11 cellular contexts compared by ENCODE assay signal in genomic region chr5:133993152-133993548, GRCh38. TPM values are rescaled to one million over a fixed set of nuclear protein-coding genes. Genes with fewer than 3 reads are reported as not detected.
A peak's percentile ranks its signal among the peaks of the same experiment; 100 is the strongest.
DNase-seq lines count a peak whose midpoint lies in the region; ATAC-seq and TF ChIP-seq lines count a peak whose summit lies in the region.
"Had no signal": no experiment of that assay in that cellular context is flagged by ENCODE, and none has a peak within 500 bp of the region (broad histone marks: within the 10 kb centered on the region; RNA-seq: fewer than 3 reads in every experiment).

No MANE protein-coding gene starts in this region.

- TF ChIP-seq RAD21 in Ishikawa (IDR thresholded peaks at IDR 0.05; ENCODE audit: low read depth): no peak

- POLR2A ChIA-PET in CD8-positive, alpha-beta T cell (lab: Charles Lee): interaction anchor here (0.8 to 1.9 kb wide), 2 partner anchors 10 to 160 kb away, joined by 3 to 8 read pairs; no protein-coding TSS in a partner anchor
- POLR2A ChIA-PET in naive thymus-derived CD8-positive, alpha-beta T cell (lab: Charles Lee): no interaction called here

- no peak for DNase-seq in CD8-positive, alpha-beta T cell
- DNase-seq in cardiac fibroblast (ENCODE audit: low read depth in 2 of 2) (peak; percentile 65 to 71), non-pigmented ciliary epithelial cell (ENCODE audit: low read depth) (peak; percentile 46), NCI-H2227 (lab: John Stamatoyannopoulos, UW; ENCODE audit: unreplicated experiment) (no peak), NCI-H187 (lab: John Stamatoyannopoulos, UW) (no peak)
- no peak for DNase-seq in naive thymus-derived CD8-positive, alpha-beta T cell
- DNase-seq: activated CD4-positive, alpha-beta memory T cell treated with anti-CD3 and anti-CD28 coated beads for 36 hours; NCI-H1694 treated with DMSO at 0.1 percent for 48 hours; stimulated activated CD4-positive, alpha-beta T cell treated with anti-CD3 and anti-CD28 coated beads, Interleukin-12 subunit alpha, Interleukin-12 subunit beta, amount 100 ng/mL, for 4 hours had no signal

- TF ChIP-seq EP300 in Ishikawa (IDR thresholded peaks at IDR 0.05; ENCODE audit: borderline replicate concordance): no peak

- TF ChIP-seq CTCF in CD8-positive, alpha-beta T cell (IDR thresholded peaks at IDR 0.05): no peak
- no peak for TF ChIP-seq CTCF in cardiac fibroblast (IDR thresholded peaks at IDR 0.05; ENCODE audit: low read depth, low read length)

- no peak overlapping the region for H3K4me3 Mint-ChIP-seq in CD8-positive, alpha-beta T cell
- no peak overlapping the region for H3K4me3 Mint-ChIP-seq in naive thymus-derived CD8-positive, alpha-beta T cell
- H3K4me3 Mint-ChIP-seq: activated CD4-positive, alpha-beta memory T cell treated with anti-CD3 and anti-CD28 coated beads for 36 hours had no signal

- no peak for ATAC-seq in CD8-positive, alpha-beta T cell
- ATAC-seq in naive thymus-derived CD8-positive, alpha-beta T cell: no peak
- no peak for ATAC-seq in GM21423 (IDR thresholded peaks at IDR 0.05; ENCODE audit: unreplicated experiment)

- H3K27ac ChIP-seq in CD8-positive, alpha-beta T cell (ENCODE audit: low read depth, low read length): no peak overlapping the region

- peak overlapping the region; percentile 72 for H3K27ac Mint-ChIP-seq in CD8-positive, alpha-beta T cell
- H3K27ac Mint-ChIP-seq in naive thymus-derived CD8-positive, alpha-beta T cell: peak overlapping the region in 4 of 10 donors; percentile 3 to 48 (median 42)
- H3K27ac Mint-ChIP-seq: activated CD4-positive, alpha-beta memory T cell treated with anti-CD3 and anti-CD28 coated beads for 36 hours had no signal

- intact Hi-C loops in CD8-positive, alpha-beta T cell (cut with DNase I, micrococcal nuclease): no loop called here

- H3K9me3 Mint-ChIP-seq in CD8-positive, alpha-beta T cell: no peaks in the 10 kb centered on the region
- no peaks in the 10 kb centered on the region for H3K9me3 Mint-ChIP-seq in naive thymus-derived CD8-positive, alpha-beta T cell
- H3K9me3 Mint-ChIP-seq: activated CD4-positive, alpha-beta memory T cell treated with anti-CD3 and anti-CD28 coated beads for 36 hours had no signal

- no peaks in the 10 kb centered on the region for H3K27me3 ChIP-seq in CD8-positive, alpha-beta T cell (ENCODE audit: insufficient read depth, low read length)

- H3K4me1 Mint-ChIP-seq in CD8-positive, alpha-beta T cell (ENCODE audit: low read depth): peaks cover 42% of the 10 kb centered on the region
- H3K4me1 Mint-ChIP-seq in naive thymus-derived CD8-positive, alpha-beta T cell: peaks cover 17 to 51% (median 41%) of the 10 kb centered on the region in 4 donors

- no peaks in the 10 kb centered on the region for H3K27me3 Mint-ChIP-seq in CD8-positive, alpha-beta T cell (ENCODE audit: low read depth)
- no peaks in the 10 kb centered on the region for H3K27me3 Mint-ChIP-seq in naive thymus-derived CD8-positive, alpha-beta T cell
- H3K27me3 Mint-ChIP-seq: activated CD4-positive, alpha-beta memory T cell treated with anti-CD3 and anti-CD28 coated beads for 36 hours had no signal

- no peaks in the 10 kb centered on the region for H3K4me1 ChIP-seq in CD8-positive, alpha-beta T cell (ENCODE audit: insufficient read depth, low read length)

- H3K36me3 Mint-ChIP-seq in CD8-positive, alpha-beta T cell: peaks cover 30% of the 10 kb centered on the region
- peaks cover 3 to 34% (median 6%) of the 10 kb centered on the region in 3 donors for H3K36me3 Mint-ChIP-seq in naive thymus-derived CD8-positive, alpha-beta T cell

- H3K4me3 ChIP-seq in CD8-positive, alpha-beta T cell (ENCODE audit: low read depth, low read length): no peak overlapping the region
- no peak overlapping the region for H3K4me3 ChIP-seq in cardiac fibroblast (replicated peaks in 1 of 2; ENCODE audit: low read depth in 2 of 2, low read length in 2 of 2)

- H3K36me3 ChIP-seq in CD8-positive, alpha-beta T cell (ENCODE audit: insufficient read depth, low read length): peaks cover 11% of the 10 kb centered on the region

- H3K9me3 ChIP-seq in CD8-positive, alpha-beta T cell (ENCODE audit: low read length): no peaks in the 10 kb centered on the region

- CTCF ChIA-PET in CD8-positive, alpha-beta T cell (lab: Charles Lee): interaction anchor here (1.0 to 1.4 kb wide), 2 partner anchors 10 to 30 kb away, joined by 3 read pairs; no protein-coding TSS in a partner anchor

TF ChIP-seq in Ishikawa, 13 proteins besides CTCF, POLR2A, EP300 and RAD21:
- TF ChIP-seq CEBPB (IDR thresholded peaks at IDR 0.05) (no peak), CREB1 (IDR thresholded peaks at IDR 0.05; ENCODE audit: low read depth) (no peak), TCF12 (IDR thresholded peaks at IDR 0.05; ENCODE audit: low read depth) (no peak), REST (IDR thresholded peaks at IDR 0.05; ENCODE audit: low read depth) (no peak), ZBTB7A (IDR thresholded peaks at IDR 0.05; ENCODE audit: low read depth) (no peak), NFIC (IDR thresholded peaks at IDR 0.05) (peak; percentile 74), TAF1 (IDR thresholded peaks at IDR 0.05; ENCODE audit: low read depth) (no peak), TEAD4 (IDR thresholded peaks at IDR 0.05) (peak; percentile 76), MAX (IDR thresholded peaks at IDR 0.05) (peak; percentile 27; the same call in 1 of the 2 replicates), YY1 (IDR thresholded peaks at IDR 0.05; ENCODE audit: low read depth) (no peak), FOXM1 (IDR thresholded peaks at IDR 0.05; ENCODE audit: borderline replicate concordance, low read depth) (no peak), EGR1 (IDR thresholded peaks at IDR 0.05) (no peak), USF1 (IDR thresholded peaks at IDR 0.05) (no peak)

RNA-seq across cellular contexts. Expression of gene VDAC1, which starts 11.6 kb away (rescaled TPM):
- total RNA-seq in CD8-positive, alpha-beta T cell: 10 to 100 TPM; 68.1 to 71.1 TPM
- total RNA-seq in naive thymus-derived CD8-positive, alpha-beta T cell: 10 to 100 TPM; 42.6 to 43.2 TPM
- polyA plus RNA-seq in naive thymus-derived CD8-positive, alpha-beta T cell: 10 to 100 TPM; 64.4 to 72.9 (median 68.3) TPM

RNA-seq across cellular contexts. Expression of gene C5orf15, which starts 24.7 kb away (rescaled TPM):
- total RNA-seq in CD8-positive, alpha-beta T cell: 10 to 100 TPM; 12.4 to 13.0 TPM
- total RNA-seq in naive thymus-derived CD8-positive, alpha-beta T cell: 10 to 100 TPM; 14.4 to 16.4 TPM
- polyA plus RNA-seq in naive thymus-derived CD8-positive, alpha-beta T cell: 10 to 100 TPM; 14.0 to 18.8 (median 16.2) TPM

Comparison
In these comparisons a context has a peak if more than half of its experiments do, and no peak if none do; other contexts are left out.
1. DNase-seq: peak in cardiac fibroblast (2 of 2) and non-pigmented ciliary epithelial cell (single experiment); none in CD8-positive, alpha-beta T cell (0 of 7), NCI-H2227 (single experiment), naive thymus-derived CD8-positive, alpha-beta T cell (0 of 10) and NCI-H187 (0 of 2).